1 cellular context compared by ENCODE assay signal in the genomic region with DNA sequence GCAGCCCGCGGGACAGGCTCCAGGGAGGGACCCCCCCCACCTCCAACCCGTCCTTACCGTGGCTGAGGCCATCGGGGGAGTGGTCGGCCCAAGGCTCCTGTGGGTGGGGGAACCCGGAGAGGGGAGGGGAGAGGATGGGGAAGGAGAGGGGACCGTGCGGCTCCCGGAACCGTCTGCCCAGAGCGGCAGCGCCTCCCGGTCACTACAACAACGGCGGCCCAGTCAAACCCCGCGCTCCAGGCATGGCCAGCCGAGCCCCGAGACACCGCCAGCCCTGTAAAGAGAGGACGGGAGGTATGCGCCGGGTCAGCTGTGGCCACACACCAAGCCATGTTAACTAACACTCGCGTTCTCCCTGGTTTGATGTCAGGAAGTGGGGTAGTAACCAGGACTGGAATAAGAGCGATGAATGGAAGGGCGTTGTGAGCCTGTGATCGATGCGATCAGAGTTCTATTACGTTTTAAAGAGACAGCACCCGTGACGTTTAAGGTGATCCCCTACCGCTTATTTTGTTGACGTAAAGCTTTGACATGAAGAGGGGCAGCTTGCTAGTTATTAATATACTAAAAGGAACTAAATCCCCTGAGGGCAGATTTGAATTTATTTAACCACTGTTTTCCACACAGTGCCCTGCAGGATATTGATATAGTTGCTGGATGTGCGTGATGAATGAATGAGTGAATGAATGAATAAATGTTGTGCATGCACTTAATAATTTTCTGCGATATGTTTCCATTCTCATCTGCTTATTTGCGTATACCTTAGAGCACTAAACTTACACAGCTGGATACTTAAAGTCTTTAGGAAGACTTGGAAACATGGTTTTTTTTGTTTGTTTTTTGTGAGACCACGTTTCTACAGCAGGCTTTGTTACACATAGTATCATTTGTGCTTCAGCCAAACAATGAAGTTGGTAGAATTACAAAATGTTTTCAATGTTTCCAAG.
TF ChIP-seq lines count a peak whose summit lies in the region.

Gene POC1B (minus strand): TSS at position 224 of the 947 bp plus-strand sequence. CDS start 152 bp downstream, at position 72.

TF ChIP-seq in GM12878, 131 proteins besides CTCF, POLR2A, EP300 and RAD21 (continued from another document and continues in another):
- TF ChIP-seq, protein P1, sequence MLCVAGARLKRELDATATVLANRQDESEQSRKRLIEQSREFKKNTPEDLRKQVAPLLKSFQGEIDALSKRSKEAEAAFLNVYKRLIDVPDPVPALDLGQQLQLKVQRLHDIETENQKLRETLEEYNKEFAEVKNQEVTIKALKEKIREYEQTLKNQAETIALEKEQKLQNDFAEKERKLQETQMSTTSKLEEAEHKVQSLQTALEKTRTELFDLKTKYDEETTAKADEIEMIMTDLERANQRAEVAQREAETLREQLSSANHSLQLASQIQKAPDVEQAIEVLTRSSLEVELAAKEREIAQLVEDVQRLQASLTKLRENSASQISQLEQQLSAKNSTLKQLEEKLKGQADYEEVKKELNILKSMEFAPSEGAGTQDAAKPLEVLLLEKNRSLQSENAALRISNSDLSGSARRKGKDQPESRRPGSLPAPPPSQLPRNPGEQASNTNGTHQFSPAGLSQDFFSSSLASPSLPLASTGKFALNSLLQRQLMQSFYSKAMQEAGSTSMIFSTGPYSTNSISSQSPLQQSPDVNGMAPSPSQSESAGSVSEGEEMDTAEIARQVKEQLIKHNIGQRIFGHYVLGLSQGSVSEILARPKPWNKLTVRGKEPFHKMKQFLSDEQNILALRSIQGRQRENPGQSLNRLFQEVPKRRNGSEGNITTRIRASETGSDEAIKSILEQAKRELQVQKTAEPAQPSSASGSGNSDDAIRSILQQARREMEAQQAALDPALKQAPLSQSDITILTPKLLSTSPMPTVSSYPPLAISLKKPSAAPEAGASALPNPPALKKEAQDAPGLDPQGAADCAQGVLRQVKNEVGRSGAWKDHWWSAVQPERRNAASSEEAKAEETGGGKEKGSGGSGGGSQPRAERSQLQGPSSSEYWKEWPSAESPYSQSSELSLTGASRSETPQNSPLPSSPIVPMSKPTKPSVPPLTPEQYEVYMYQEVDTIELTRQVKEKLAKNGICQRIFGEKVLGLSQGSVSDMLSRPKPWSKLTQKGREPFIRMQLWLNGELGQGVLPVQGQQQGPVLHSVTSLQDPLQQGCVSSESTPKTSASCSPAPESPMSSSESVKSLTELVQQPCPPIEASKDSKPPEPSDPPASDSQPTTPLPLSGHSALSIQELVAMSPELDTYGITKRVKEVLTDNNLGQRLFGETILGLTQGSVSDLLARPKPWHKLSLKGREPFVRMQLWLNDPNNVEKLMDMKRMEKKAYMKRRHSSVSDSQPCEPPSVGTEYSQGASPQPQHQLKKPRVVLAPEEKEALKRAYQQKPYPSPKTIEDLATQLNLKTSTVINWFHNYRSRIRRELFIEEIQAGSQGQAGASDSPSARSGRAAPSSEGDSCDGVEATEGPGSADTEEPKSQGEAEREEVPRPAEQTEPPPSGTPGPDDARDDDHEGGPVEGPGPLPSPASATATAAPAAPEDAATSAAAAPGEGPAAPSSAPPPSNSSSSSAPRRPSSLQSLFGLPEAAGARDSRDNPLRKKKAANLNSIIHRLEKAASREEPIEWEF (IDR thresholded peaks at IDR 0.05; ENCODE audit: insufficient replicate concordance, low read depth, low read length), result peak; percentile 89
- no peak for TF ChIP-seq TCF7 (IDR thresholded peaks at IDR 0.05; ENCODE audit: borderline replicate concordance)
- TF ChIP-seq JUNB (IDR thresholded peaks at IDR 0.05), result no peak
- no peak for TF ChIP-seq ETV6 (conservative IDR thresholded peaks at IDR 0.05 in 1 of 2, IDR thresholded peaks at IDR 0.05 in 1 of 2; ENCODE audit: borderline replicate concordance in 1 of 2, low read depth in 1 of 2)
- peak; percentile 73; the same call in 1 of the 2 replicates for TF ChIP-seq HDGF (IDR thresholded peaks at IDR 0.05)
- no peak for TF ChIP-seq SMAD1 (IDR thresholded peaks at IDR 0.05; ENCODE audit: low read depth, partially characterized antibody)
- TF ChIP-seq, protein P2, sequence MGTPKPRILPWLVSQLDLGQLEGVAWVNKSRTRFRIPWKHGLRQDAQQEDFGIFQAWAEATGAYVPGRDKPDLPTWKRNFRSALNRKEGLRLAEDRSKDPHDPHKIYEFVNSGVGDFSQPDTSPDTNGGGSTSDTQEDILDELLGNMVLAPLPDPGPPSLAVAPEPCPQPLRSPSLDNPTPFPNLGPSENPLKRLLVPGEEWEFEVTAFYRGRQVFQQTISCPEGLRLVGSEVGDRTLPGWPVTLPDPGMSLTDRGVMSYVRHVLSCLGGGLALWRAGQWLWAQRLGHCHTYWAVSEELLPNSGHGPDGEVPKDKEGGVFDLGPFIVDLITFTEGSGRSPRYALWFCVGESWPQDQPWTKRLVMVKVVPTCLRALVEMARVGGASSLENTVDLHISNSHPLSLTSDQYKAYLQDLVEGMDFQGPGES (IDR thresholded peaks at IDR 0.05), result no peak; the same call in 1 of the 2 replicates
- peak; percentile 34; the same call in 1 of the 2 replicates for TF ChIP-seq NR2C1 (IDR thresholded peaks at IDR 0.05)
- no peak for TF ChIP-seq SMC3 (IDR thresholded peaks at IDR 0.05; ENCODE audit: borderline replicate concordance, low read length)
- no peak for TF ChIP-seq DPF2 (IDR thresholded peaks at IDR 0.05)
- TF ChIP-seq, protein P3, sequence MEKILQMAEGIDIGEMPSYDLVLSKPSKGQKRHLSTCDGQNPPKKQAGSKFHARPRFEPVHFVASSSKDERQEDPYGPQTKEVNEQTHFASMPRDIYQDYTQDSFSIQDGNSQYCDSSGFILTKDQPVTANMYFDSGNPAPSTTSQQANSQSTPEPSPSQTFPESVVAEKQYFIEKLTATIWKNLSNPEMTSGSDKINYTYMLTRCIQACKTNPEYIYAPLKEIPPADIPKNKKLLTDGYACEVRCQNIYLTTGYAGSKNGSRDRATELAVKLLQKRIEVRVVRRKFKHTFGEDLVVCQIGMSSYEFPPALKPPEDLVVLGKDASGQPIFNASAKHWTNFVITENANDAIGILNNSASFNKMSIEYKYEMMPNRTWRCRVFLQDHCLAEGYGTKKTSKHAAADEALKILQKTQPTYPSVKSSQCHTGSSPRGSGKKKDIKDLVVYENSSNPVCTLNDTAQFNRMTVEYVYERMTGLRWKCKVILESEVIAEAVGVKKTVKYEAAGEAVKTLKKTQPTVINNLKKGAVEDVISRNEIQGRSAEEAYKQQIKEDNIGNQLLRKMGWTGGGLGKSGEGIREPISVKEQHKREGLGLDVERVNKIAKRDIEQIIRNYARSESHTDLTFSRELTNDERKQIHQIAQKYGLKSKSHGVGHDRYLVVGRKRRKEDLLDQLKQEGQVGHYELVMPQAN (conservative IDR thresholded peaks at IDR 0.05), result peak; percentile 79
- TF ChIP-seq SUPT20H (IDR thresholded peaks at IDR 0.05; ENCODE audit: borderline replicate concordance, control insufficient read depth, low read depth, low read length), result no peak
- no peak; a peak in 1 of 4 replicates for TF ChIP-seq IKZF2 (IDR thresholded peaks at IDR 0.05)
- TF ChIP-seq, protein P4, sequence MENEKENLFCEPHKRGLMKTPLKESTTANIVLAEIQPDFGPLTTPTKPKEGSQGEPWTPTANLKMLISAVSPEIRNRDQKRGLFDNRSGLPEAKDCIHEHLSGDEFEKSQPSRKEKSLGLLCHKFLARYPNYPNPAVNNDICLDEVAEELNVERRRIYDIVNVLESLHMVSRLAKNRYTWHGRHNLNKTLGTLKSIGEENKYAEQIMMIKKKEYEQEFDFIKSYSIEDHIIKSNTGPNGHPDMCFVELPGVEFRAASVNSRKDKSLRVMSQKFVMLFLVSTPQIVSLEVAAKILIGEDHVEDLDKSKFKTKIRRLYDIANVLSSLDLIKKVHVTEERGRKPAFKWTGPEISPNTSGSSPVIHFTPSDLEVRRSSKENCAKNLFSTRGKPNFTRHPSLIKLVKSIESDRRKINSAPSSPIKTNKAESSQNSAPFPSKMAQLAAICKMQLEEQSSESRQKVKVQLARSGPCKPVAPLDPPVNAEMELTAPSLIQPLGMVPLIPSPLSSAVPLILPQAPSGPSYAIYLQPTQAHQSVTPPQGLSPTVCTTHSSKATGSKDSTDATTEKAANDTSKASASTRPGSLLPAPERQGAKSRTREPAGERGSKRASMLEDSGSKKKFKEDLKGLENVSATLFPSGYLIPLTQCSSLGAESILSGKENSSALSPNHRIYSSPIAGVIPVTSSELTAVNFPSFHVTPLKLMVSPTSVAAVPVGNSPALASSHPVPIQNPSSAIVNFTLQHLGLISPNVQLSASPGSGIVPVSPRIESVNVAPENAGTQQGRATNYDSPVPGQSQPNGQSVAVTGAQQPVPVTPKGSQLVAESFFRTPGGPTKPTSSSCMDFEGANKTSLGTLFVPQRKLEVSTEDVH (IDR thresholded peaks at IDR 0.05; ENCODE audit: low read depth, partially characterized antibody), result peak; percentile 85
- TF ChIP-seq STAT3 (IDR thresholded peaks at IDR 0.05; ENCODE audit: low read depth, low read length), result no peak
- 0 out of 2 replicates have a peak, but pooled peaks have one; percentile 72 for TF ChIP-seq PAX8 (IDR thresholded peaks at IDR 0.05)
- no peak for TF ChIP-seq TCF3 (IDR thresholded peaks at IDR 0.05; ENCODE audit: borderline replicate concordance, insufficient read depth, low read depth, low read length)
- TF ChIP-seq ATF3 (IDR thresholded peaks at IDR 0.05; ENCODE audit: borderline replicate concordance, extremely low read depth, low read depth, low read length), result no peak
- TF ChIP-seq POLR2AphosphoS2 (IDR thresholded peaks at IDR 0.05; ENCODE audit: low read depth, low read length), result peak; percentile 85
- no peak for TF ChIP-seq ZZZ3 (IDR thresholded peaks at IDR 0.05; ENCODE audit: control insufficient read depth, insufficient read length, low read depth)
- TF ChIP-seq, protein P5, sequence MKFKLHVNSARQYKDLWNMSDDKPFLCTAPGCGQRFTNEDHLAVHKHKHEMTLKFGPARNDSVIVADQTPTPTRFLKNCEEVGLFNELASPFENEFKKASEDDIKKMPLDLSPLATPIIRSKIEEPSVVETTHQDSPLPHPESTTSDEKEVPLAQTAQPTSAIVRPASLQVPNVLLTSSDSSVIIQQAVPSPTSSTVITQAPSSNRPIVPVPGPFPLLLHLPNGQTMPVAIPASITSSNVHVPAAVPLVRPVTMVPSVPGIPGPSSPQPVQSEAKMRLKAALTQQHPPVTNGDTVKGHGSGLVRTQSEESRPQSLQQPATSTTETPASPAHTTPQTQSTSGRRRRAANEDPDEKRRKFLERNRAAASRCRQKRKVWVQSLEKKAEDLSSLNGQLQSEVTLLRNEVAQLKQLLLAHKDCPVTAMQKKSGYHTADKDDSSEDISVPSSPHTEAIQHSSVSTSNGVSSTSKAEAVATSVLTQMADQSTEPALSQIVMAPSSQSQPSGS (IDR thresholded peaks at IDR 0.05; ENCODE audit: low read length), result no peak
- TF ChIP-seq CREM (IDR thresholded peaks at IDR 0.05; ENCODE audit: low read depth), result peak; percentile 96
- no peak for TF ChIP-seq CBX5 (IDR thresholded peaks at IDR 0.05; ENCODE audit: low read depth)
- TF ChIP-seq TAF1 (IDR thresholded peaks at IDR 0.05; ENCODE audit: borderline replicate concordance, low read depth, low read length), result no peak
- no peak for TF ChIP-seq USF1 (IDR thresholded peaks at IDR 0.05; ENCODE audit: borderline replicate concordance, extremely low read length, insufficient read depth, low read depth, low read length)
- TF ChIP-seq RAD51 (IDR thresholded peaks at IDR 0.05), result peak; percentile 82
- TF ChIP-seq EGR1 (IDR thresholded peaks at IDR 0.05; ENCODE audit: borderline replicate concordance in 1 of 2, low read depth in 2 of 2, low read length in 2 of 2), result 0 out of 3 replicates have a peak, but pooled peaks of 1 of the 2 experiments have one; percentile 38
- no peak for TF ChIP-seq REST (IDR thresholded peaks at IDR 0.05; ENCODE audit: low read depth, low read length)
- peak; percentile 96 for TF ChIP-seq NBN (IDR thresholded peaks at IDR 0.05)
- TF ChIP-seq FOXK2 (IDR thresholded peaks at IDR 0.05), result peak; percentile 84
- TF ChIP-seq, protein P6, sequence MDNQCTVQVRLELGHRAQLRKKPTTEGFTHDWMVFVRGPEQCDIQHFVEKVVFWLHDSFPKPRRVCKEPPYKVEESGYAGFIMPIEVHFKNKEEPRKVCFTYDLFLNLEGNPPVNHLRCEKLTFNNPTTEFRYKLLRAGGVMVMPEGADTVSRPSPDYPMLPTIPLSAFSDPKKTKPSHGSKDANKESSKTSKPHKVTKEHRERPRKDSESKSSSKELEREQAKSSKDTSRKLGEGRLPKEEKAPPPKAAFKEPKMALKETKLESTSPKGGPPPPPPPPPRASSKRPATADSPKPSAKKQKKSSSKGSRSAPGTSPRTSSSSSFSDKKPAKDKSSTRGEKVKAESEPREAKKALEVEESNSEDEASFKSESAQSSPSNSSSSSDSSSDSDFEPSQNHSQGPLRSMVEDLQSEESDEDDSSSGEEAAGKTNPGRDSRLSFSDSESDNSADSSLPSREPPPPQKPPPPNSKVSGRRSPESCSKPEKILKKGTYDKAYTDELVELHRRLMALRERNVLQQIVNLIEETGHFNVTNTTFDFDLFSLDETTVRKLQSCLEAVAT (IDR thresholded peaks at IDR 0.05), result peak; percentile 100
- no peak for TF ChIP-seq KDM1A (IDR thresholded peaks at IDR 0.05; ENCODE audit: borderline replicate concordance)
